ENCODE assay signal across 8 cellular contexts in the genomic region with DNA sequence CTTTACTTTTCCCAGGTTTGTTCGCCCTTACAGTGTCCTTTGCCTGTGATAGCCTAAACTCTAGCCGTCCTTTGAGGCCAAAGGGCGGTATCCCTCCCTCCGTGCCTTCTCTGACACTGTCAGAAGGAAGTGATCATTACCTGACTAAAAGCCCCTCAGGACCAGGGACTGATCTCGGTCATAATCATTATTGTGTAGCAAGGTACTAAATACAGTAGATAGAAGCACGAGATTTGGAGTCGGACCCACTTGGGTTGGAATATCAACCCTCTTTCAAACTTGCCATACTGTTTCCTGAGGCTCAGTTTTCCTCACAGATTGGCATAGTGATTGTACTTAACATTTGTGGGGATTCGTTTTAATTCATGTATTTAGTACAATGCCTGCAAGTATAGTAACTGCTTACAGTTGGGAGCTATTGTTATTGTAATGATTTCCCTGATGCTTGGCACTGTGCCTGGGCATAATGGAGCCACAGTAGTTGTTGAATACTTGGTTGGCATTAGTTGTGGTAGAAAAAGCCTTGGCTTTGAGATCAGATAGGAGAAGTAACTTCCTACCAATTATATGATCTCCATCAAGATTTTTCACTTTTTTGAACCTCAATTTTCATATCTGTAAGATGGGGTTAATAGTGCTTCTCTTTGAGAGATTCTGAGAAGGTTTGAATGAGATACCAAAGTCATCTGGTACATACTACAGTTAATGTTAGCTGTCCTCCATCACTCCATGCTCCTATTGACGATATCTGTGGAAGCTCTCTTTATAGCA. TPM values are rescaled to one million over a fixed set of nuclear protein-coding genes. Genes with fewer than 3 reads are reported as not detected.
DNase-seq lines count a peak whose midpoint lies in the region; ATAC-seq and TF ChIP-seq lines count a peak whose summit lies in the region.

No MANE protein-coding gene starts in this region.

- peak overlapping the region; percentile 48; the same call in 1 of the 2 replicates for H2BK20ac ChIP-seq in IMR-90 (ENCODE audit: low read depth, low read length)

- H2BK120ac ChIP-seq in IMR-90 (ENCODE audit: low read depth, low read length), result peak overlapping the region; percentile 84

- peak overlapping the region; percentile 88 for H3K56ac ChIP-seq in IMR-90 (ENCODE audit: extremely low read depth, insufficient read depth, low read length)

- BruUV-seq in IMR-90 (replicated peaks; lab: Mats Ljungman, UMichigan), result TSS peak; percentile 65

- H2AFZ ChIP-seq in IMR-90 (replicated peaks; ENCODE audit: low read length, poor library complexity), result peak overlapping the region; percentile 91

- no peak for ATAC-seq in CD4-positive, CD25-positive, alpha-beta regulatory T cell (ENCODE audit: low read depth in 2 of 2)
- ATAC-seq in IMR-90 (ENCODE audit: low read depth) (no peak), naive B cell (ENCODE audit: low read depth in 2 of 2) (no peak), GM21825 (IDR thresholded peaks at IDR 0.05; ENCODE audit: unreplicated experiment) (no peak), HG03565 (IDR thresholded peaks at IDR 0.05; ENCODE audit: unreplicated experiment) (no peak)

- H3K36me3 Mint-ChIP-seq in CD4-positive, CD25-positive, alpha-beta regulatory T cell, result peaks cover 24% of the 10 kb centered on the region
- peaks cover 5 to 22% of the 10 kb centered on the region in 2 donors for H3K36me3 Mint-ChIP-seq in naive B cell

- POLR2A ChIA-PET in IMR-90 (lab: Charles Lee; ENCODE audit: unreplicated experiment), result interaction anchor here (0.6 to 0.7 kb wide), 2 partner anchors 22 to 148 kb away, joined by 4 read pairs; no protein-coding TSS in a partner anchor
- POLR2A ChIA-PET in GM10248 (lab: Yijun Ruan, JAX), result interaction anchor here (0.5 kb wide), 1 partner anchor 55 kb away, joined by 3 read pairs; a partner anchor contains a TSS

- H3K4me1 Mint-ChIP-seq in CD4-positive, CD25-positive, alpha-beta regulatory T cell, result peaks cover 4 to 29% (median 23%) of the 10 kb centered on the region in 4 donors
- peaks cover 9 to 27% (median 24%) of the 10 kb centered on the region in 3 donors for H3K4me1 Mint-ChIP-seq in naive B cell

- H3K27me3 ChIP-seq in CD4-positive, CD25-positive, alpha-beta regulatory T cell (ENCODE audit: control insufficient read depth, insufficient read depth, low read length), result no peaks in the 10 kb centered on the region
- H3K27me3 ChIP-seq in IMR-90 (ENCODE audit: control insufficient read depth, insufficient read depth, low read length), result no peaks in the 10 kb centered on the region

- in situ Hi-C loops in IMR-90 (cut with MboI; ENCODE audit: low sequenced_read_pairs), result no loop called here

- no peak for TF ChIP-seq CTCF in IMR-90 (conservative IDR thresholded peaks at IDR 0.05; ENCODE audit: low read depth, low read length)
- no peak for TF ChIP-seq CTCF in cardiac fibroblast (IDR thresholded peaks at IDR 0.05; ENCODE audit: low read depth, low read length)
- TF ChIP-seq CTCF in GM10248 (IDR thresholded peaks at IDR 0.05; ENCODE audit: control extremely low read depth, extremely low read depth, low read depth, missing control alignments), result no peak

- H4K20me1 ChIP-seq in IMR-90 (ENCODE audit: insufficient read depth, low read length), result no peaks in the 10 kb centered on the region

- peaks cover 12% of the 10 kb centered on the region for H3K4me1 ChIP-seq in CD4-positive, CD25-positive, alpha-beta regulatory T cell (ENCODE audit: control insufficient read depth, insufficient read depth, low read length, poor library complexity, severe bottlenecking)
- peaks cover 2% of the 10 kb centered on the region for H3K4me1 ChIP-seq in IMR-90 (ENCODE audit: control insufficient read depth, insufficient read depth, low read length)

- peak overlapping the region; percentile 86; the same call in 2 of the 3 replicates for H2BK15ac ChIP-seq in IMR-90 (ENCODE audit: low read depth, low read length)

- intact Hi-C loops in IMR-90 (cut with micrococcal nuclease), result loop anchor here (5.0 kb wide), 1 partner anchor 89 kb away; no protein-coding TSS in a partner anchor

- peak overlapping the region; percentile 96 for H4K5ac ChIP-seq in IMR-90 (ENCODE audit: low read depth, low read length)

- peaks cover 16% of the 10 kb centered on the region for H3K36me3 ChIP-seq in CD4-positive, CD25-positive, alpha-beta regulatory T cell (ENCODE audit: control insufficient read depth, insufficient read depth, low read length)
- peaks cover 14% of the 10 kb centered on the region for H3K36me3 ChIP-seq in IMR-90 (ENCODE audit: control insufficient read depth, insufficient read depth, low read length)

- peak overlapping the region; percentile 64 for H3K18ac ChIP-seq in IMR-90 (ENCODE audit: low read depth, low read length)

- H2AK5ac ChIP-seq in IMR-90 (ENCODE audit: low read depth, low read length), result peak overlapping the region; percentile 81

- CTCF ChIA-PET in IMR-90 (lab: Yijun Ruan, JAX), result interaction anchor here (2.1 kb wide), 1 partner anchor 38 kb away, joined by 7 read pairs; no protein-coding TSS in a partner anchor
- CTCF ChIA-PET in GM10248 (lab: Yijun Ruan, JAX), result interaction anchor here (0.8 to 3.9 kb wide), 6 partner anchors 38 to 103 kb away, joined by 3 to 21 read pairs (median 6); a partner anchor contains a TSS

- dilution Hi-C loops in IMR-90 (cut with HindIII; ENCODE audit: low sequenced_read_pairs, unreplicated experiment), result no loop called here

- peak overlapping the region; percentile 78 for H3K23ac ChIP-seq in IMR-90 (ENCODE audit: low read depth, low read length)

- peak overlapping the region; percentile 93 for H3K4me2 ChIP-seq in IMR-90 (ENCODE audit: low read depth, low read length)

- H4K8ac ChIP-seq in IMR-90 (ENCODE audit: low read depth in 2 of 2, low read length in 2 of 2), result peak overlapping the region; percentile 99 to 100

- no peak for TF ChIP-seq POLR2A in IMR-90 (IDR thresholded peaks at IDR 0.05; ENCODE audit: low read depth, low read length)

- peak overlapping the region; percentile 94 for H3K4me3 ChIP-seq in CD4-positive, CD25-positive, alpha-beta regulatory T cell (ENCODE audit: low read depth, low read length)
- peak overlapping the region; percentile 63 for H3K4me3 ChIP-seq in IMR-90 (ENCODE audit: insufficient read depth, low read depth, low read length)
- H3K4me3 ChIP-seq in cardiac fibroblast (replicated peaks in 1 of 2; ENCODE audit: low read depth in 2 of 2, low read length in 2 of 2), result peak overlapping the region; percentile 77 to 86

- WGBS in IMR-90 (ENCODE audit: extremely low coverage in 2 of 2, insufficient read length in 1 of 2), 2 experiments, result 80% methylated on average over 1 of the region's 9 CpGs; no CpG with 5 or more reads in 1 of the 2 experiments

- no peak for TF ChIP-seq RAD21 in IMR-90 (IDR thresholded peaks at IDR 0.05; ENCODE audit: low read length)

- H3K79me1 ChIP-seq in IMR-90 (ENCODE audit: low read depth in 1 of 2, low read length in 2 of 2), result peaks cover 9 to 14% of the 10 kb centered on the region in 2 experiments

- H3K9me1 ChIP-seq in IMR-90 (ENCODE audit: insufficient read depth, low read length), result peaks cover 6% of the 10 kb centered on the region; the same call in 1 of the 2 replicates

- peak overlapping the region; percentile 84 for H3K27ac ChIP-seq in CD4-positive, CD25-positive, alpha-beta regulatory T cell (ENCODE audit: insufficient read depth, low read length, poor library complexity, severe bottlenecking)
- peak overlapping the region; percentile 58 for H3K27ac ChIP-seq in IMR-90 (ENCODE audit: insufficient read depth, low read length)

- peak overlapping the region; percentile 72 for H3K9ac ChIP-seq in IMR-90 (ENCODE audit: low read depth, low read length)

- no peak for DNase-seq in CD4-positive, CD25-positive, alpha-beta regulatory T cell
- DNase-seq in IMR-90 (no peak), cardiac fibroblast (ENCODE audit: low read depth in 2 of 2) (peak in 1 of 2 donors; percentile 29), naive B cell (no peak), DMS53 (lab: John Stamatoyannopoulos, UW) (no peak), GM10248 (ENCODE audit: extremely low spot score) (no peak)

- H3K9me3 ChIP-seq in CD4-positive, CD25-positive, alpha-beta regulatory T cell (ENCODE audit: control insufficient read depth in 2 of 2, low read length in 2 of 2), result no peaks in the 10 kb centered on the region
- no peaks in the 10 kb centered on the region for H3K9me3 ChIP-seq in IMR-90 (ENCODE audit: control insufficient read depth, insufficient read depth, low read length)

- no peaks in the 10 kb centered on the region for H3K9me3 Mint-ChIP-seq in CD4-positive, CD25-positive, alpha-beta regulatory T cell
- peaks cover 0 to 5% (median 0%) of the 10 kb centered on the region in 7 donors for H3K9me3 Mint-ChIP-seq in naive B cell

- H2BK5ac ChIP-seq in IMR-90 (ENCODE audit: low read depth, low read length, poor library complexity, severe bottlenecking), result peak overlapping the region; percentile 69

- H2AK9ac ChIP-seq in IMR-90 (replicated peaks; ENCODE audit: low read depth, low read length, poor library complexity), result peak overlapping the region; percentile 97

- peak overlapping the region; percentile 96 to 99 (median 97) for H3K27ac Mint-ChIP-seq in CD4-positive, CD25-positive, alpha-beta regulatory T cell
- H3K27ac Mint-ChIP-seq in naive B cell, result peak overlapping the region; percentile 95 to 99 (median 98)

- H3K4me3 Mint-ChIP-seq in CD4-positive, CD25-positive, alpha-beta regulatory T cell, result peak overlapping the region; percentile 97 to 99 (median 97)
- peak overlapping the region; percentile 93 to 99 (median 98) for H3K4me3 Mint-ChIP-seq in naive B cell

- H3K27me3 Mint-ChIP-seq in CD4-positive, CD25-positive, alpha-beta regulatory T cell, result peaks cover 5% of the 10 kb centered on the region
- H3K27me3 Mint-ChIP-seq in naive B cell, result peaks cover 0 to 21% (median 8%) of the 10 kb centered on the region in 3 donors

- peak overlapping the region; percentile 96 for H3K14ac ChIP-seq in IMR-90 (replicated peaks; ENCODE audit: low read depth, low read length)

- H3K4ac ChIP-seq in IMR-90 (ENCODE audit: low read depth, low read length), result peak overlapping the region; percentile 97

- peak overlapping the region; percentile 91 for H4K91ac ChIP-seq in IMR-90 (ENCODE audit: insufficient read depth, low read depth, low read length)

RNA-seq across cellular contexts. Expression of a gene that starts 0.8 kb away (rescaled TPM):
- total RNA-seq in CD4-positive, CD25-positive, alpha-beta regulatory T cell, result 45.7 TPM
- polyA plus RNA-seq in CD4-positive, CD25-positive, alpha-beta regulatory T cell, result 10 to 100 TPM in 1 of 4 donors, 1 to 10 TPM in 3; 6.8 to 10.1 (median 8.4) TPM
- 6.7 and 19.7 TPM in 2 replicates for total RNA-seq in IMR-90 (2012; rRNA removed)
- polyA plus RNA-seq in IMR-90 (2012; rRNA removed) (14.5 and 22.4 TPM in 2 replicates), naive B cell (ENCODE audit: low read depth in 6 of 6) (10 to 100 TPM; 11.5 to 16.0 (median 13.5) TPM)
- polyA plus RNA-seq in IMR-90 (2012; cell fraction: cytosol; rRNA removed), result 6.4 and 7.1 TPM in 2 replicates
- 83.5 and 203 TPM in 2 replicates for polyA plus RNA-seq in IMR-90 (2012; cell fraction: nucleus; rRNA removed; ENCODE audit: low replicate concordance)

RNA-seq across cellular contexts. Expression of a gene that starts 26.4 kb away (rescaled TPM):
- not detected for total RNA-seq in CD4-positive, CD25-positive, alpha-beta regulatory T cell
- not detected for polyA plus RNA-seq in CD4-positive, CD25-positive, alpha-beta regulatory T cell
- total RNA-seq in IMR-90 (2012; rRNA removed), result not detected in 2 replicates
- polyA plus RNA-seq in IMR-90 (2012; rRNA removed) (0.80 and 0.96 TPM in 2 replicates), naive B cell (ENCODE audit: low read depth in 6 of 6) (not detected)
- polyA plus RNA-seq in IMR-90 (2012; cell fraction: cytosol; rRNA removed), result 0.16 and 0.26 TPM in 2 replicates
- polyA plus RNA-seq in IMR-90 (2012; cell fraction: nucleus; rRNA removed; ENCODE audit: low replicate concordance), result 5.6 and 14.6 TPM in 2 replicates

RNA-seq across cellular contexts. Expression of a gene that starts 27.2 kb away (rescaled TPM):
- 0.57 TPM for total RNA-seq in CD4-positive, CD25-positive, alpha-beta regulatory T cell
- polyA plus RNA-seq in CD4-positive, CD25-positive, alpha-beta regulatory T cell, result not detected
- 21.4 and 21.5 TPM in 2 replicates for total RNA-seq in IMR-90 (2012; rRNA removed)
- polyA plus RNA-seq in IMR-90 (2012; rRNA removed) (51.2 and 51.8 TPM in 2 replicates), naive B cell (ENCODE audit: low read depth in 6 of 6) (not detected)
- 55.5 and 61.7 TPM in 2 replicates for polyA plus RNA-seq in IMR-90 (2012; cell fraction: cytosol; rRNA removed)
- polyA plus RNA-seq in IMR-90 (2012; cell fraction: nucleus; rRNA removed; ENCODE audit: low replicate concordance), result 203 and 301 TPM in 2 replicates

RNA-seq across cellular contexts. Expression of a gene that starts 28.9 kb away (rescaled TPM):
- not detected for total RNA-seq in CD4-positive, CD25-positive, alpha-beta regulatory T cell
- not detected for polyA plus RNA-seq in CD4-positive, CD25-positive, alpha-beta regulatory T cell
- total RNA-seq in IMR-90 (2012; rRNA removed), result 0.90 and 1.1 TPM in 2 replicates
- polyA plus RNA-seq in IMR-90 (2012; rRNA removed), result 6.1 and 6.9 TPM in 2 replicates
- 3.8 and 5.4 TPM in 2 replicates for polyA plus RNA-seq in IMR-90 (2012; cell fraction: cytosol; rRNA removed)
- polyA plus RNA-seq in IMR-90 (2012; cell fraction: nucleus; rRNA removed; ENCODE audit: low replicate concordance), result 24.0 and 53.1 TPM in 2 replicates
- not detected for polyA plus RNA-seq in naive B cell (ENCODE audit: low read depth in 6 of 6)

RNA-seq across cellular contexts. Expression of a gene that starts 54.7 kb away (rescaled TPM):
- total RNA-seq in CD4-positive, CD25-positive, alpha-beta regulatory T cell, result 0.62 TPM
- not detected for polyA plus RNA-seq in CD4-positive, CD25-positive, alpha-beta regulatory T cell
- under 0.01 and 0.18 TPM in 2 replicates for total RNA-seq in IMR-90 (2012; rRNA removed)
- 2.2 and 3.0 TPM in 2 replicates for polyA plus RNA-seq in IMR-90 (2012; rRNA removed)
- polyA plus RNA-seq in IMR-90 (2012; cell fraction: cytosol; rRNA removed), result 0.81 and 1.3 TPM in 2 replicates
- polyA plus RNA-seq in IMR-90 (2012; cell fraction: nucleus; rRNA removed; ENCODE audit: low replicate concordance), result 20.2 and 40.5 TPM in 2 replicates
- polyA plus RNA-seq in naive B cell (ENCODE audit: low read depth in 6 of 6), result 1 to 10 TPM in 1 of 6 donors, not detected in 5; 1.2 TPM

Comparison
In these comparisons a context has a peak if more than half of its experiments do, and no peak if none do; other contexts are left out.
1. RNA of a gene that starts 27.2 kb away (polyA plus RNA-seq): 51.2 to 301 TPM in IMR-90; not detected in CD4-positive, CD25-positive, alpha-beta regulatory T cell and not detected in naive B cell; every median in the first group is over 10 times any median in the second.
2. Peak in every context shown above with its lines, with median percentiles within 50 percentile points of each other: H3K4me3 ChIP-seq.